1 cellular context compared by ENCODE assay signal in the genomic region with DNA sequence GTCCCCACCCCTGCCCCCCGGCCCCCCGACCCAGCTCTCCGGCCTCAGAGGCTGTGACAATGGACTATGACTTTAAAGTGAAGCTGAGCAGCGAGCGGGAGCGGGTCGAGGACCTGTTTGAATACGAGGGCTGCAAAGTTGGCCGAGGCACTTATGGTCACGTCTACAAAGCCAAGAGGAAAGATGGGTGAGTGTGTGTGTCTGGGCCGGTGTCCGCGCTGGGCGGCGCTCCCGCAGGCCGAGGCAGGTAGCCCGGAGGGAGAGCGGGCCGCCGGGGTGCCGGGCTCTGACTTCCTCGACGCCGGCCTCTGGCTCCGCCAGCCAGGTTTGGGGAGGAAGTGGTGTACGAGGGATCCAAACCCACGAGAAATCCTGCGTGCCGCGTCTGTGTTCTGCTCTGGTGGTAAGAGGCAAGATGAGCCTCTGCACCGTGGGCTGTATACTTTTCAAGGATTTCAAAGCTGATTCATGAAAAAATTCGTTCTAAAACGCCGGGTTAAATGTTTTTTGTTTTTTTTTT.
A peak's percentile ranks its signal among the peaks of the same experiment; 100 is the strongest.
TF ChIP-seq lines count a peak whose summit lies in the region.

No MANE protein-coding gene starts in this region.

TF ChIP-seq in HepG2, 621 proteins besides CTCF, POLR2A, EP300 and RAD21:
- TF ChIP-seq ZNF460 (CRISPR knock-in tag; IDR thresholded peaks at IDR 0.05; ENCODE audit: borderline replicate concordance) (no peak), ZFP36 (IDR thresholded peaks at IDR 0.05; ENCODE audit: borderline replicate concordance, low read depth, low read length, partially characterized antibody) (no peak), ZNF776 (CRISPR knock-in tag; IDR thresholded peaks at IDR 0.05) (no peak), ZFX (CRISPR knock-in tag; IDR thresholded peaks at IDR 0.05; ENCODE audit: low read depth) (peak; percentile 58), KMT2A (CRISPR knock-in tag; IDR thresholded peaks at IDR 0.05) (peak; percentile 38; the same call in 1 of the 2 replicates), ZFY (CRISPR knock-in tag; IDR thresholded peaks at IDR 0.05) (peak; percentile 1; the same call in 1 of the 2 replicates), ZNF670 (CRISPR knock-in tag; IDR thresholded peaks at IDR 0.05; ENCODE audit: borderline replicate concordance) (no peak), SSRP1 (CRISPR knock-in tag; IDR thresholded peaks at IDR 0.05) (no peak), ZSCAN12 (CRISPR knock-in tag; IDR thresholded peaks at IDR 0.05) (0 out of 2 replicates have a peak, but pooled peaks have one; percentile 32), ZNF468 (CRISPR knock-in tag; IDR thresholded peaks at IDR 0.05) (no peak), GATAD2A (CRISPR knock-in tag; IDR thresholded peaks at IDR 0.05) (no peak; the same call in 1 of the 2 replicates), RORA (CRISPR knock-in tag; IDR thresholded peaks at IDR 0.05) (no peak), THRA (CRISPR knock-in tag; IDR thresholded peaks at IDR 0.05; ENCODE audit: borderline replicate concordance) (no peak), NRL (CRISPR knock-in tag; IDR thresholded peaks at IDR 0.05; ENCODE audit: borderline replicate concordance) (no peak), ZNF777 (CRISPR knock-in tag; IDR thresholded peaks at IDR 0.05) (peak; percentile 83), STAG1 (CRISPR knock-in tag; IDR thresholded peaks at IDR 0.05) (0 out of 2 replicates have a peak, but pooled peaks have one; percentile 12), ZBTB10 (CRISPR knock-in tag; IDR thresholded peaks at IDR 0.05; ENCODE audit: borderline replicate concordance) (0 out of 2 replicates have a peak, but pooled peaks have one; percentile 15)
- TF ChIP-seq, protein P1, sequence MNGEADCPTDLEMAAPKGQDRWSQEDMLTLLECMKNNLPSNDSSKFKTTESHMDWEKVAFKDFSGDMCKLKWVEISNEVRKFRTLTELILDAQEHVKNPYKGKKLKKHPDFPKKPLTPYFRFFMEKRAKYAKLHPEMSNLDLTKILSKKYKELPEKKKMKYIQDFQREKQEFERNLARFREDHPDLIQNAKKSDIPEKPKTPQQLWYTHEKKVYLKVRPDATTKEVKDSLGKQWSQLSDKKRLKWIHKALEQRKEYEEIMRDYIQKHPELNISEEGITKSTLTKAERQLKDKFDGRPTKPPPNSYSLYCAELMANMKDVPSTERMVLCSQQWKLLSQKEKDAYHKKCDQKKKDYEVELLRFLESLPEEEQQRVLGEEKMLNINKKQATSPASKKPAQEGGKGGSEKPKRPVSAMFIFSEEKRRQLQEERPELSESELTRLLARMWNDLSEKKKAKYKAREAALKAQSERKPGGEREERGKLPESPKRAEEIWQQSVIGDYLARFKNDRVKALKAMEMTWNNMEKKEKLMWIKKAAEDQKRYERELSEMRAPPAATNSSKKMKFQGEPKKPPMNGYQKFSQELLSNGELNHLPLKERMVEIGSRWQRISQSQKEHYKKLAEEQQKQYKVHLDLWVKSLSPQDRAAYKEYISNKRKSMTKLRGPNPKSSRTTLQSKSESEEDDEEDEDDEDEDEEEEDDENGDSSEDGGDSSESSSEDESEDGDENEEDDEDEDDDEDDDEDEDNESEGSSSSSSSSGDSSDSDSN (CRISPR knock-in tag; IDR thresholded peaks at IDR 0.05): peak; percentile 62; the same call in 1 of the 2 replicates
